ENCODE assay signal across 8 cellular contexts in the genomic region with DNA sequence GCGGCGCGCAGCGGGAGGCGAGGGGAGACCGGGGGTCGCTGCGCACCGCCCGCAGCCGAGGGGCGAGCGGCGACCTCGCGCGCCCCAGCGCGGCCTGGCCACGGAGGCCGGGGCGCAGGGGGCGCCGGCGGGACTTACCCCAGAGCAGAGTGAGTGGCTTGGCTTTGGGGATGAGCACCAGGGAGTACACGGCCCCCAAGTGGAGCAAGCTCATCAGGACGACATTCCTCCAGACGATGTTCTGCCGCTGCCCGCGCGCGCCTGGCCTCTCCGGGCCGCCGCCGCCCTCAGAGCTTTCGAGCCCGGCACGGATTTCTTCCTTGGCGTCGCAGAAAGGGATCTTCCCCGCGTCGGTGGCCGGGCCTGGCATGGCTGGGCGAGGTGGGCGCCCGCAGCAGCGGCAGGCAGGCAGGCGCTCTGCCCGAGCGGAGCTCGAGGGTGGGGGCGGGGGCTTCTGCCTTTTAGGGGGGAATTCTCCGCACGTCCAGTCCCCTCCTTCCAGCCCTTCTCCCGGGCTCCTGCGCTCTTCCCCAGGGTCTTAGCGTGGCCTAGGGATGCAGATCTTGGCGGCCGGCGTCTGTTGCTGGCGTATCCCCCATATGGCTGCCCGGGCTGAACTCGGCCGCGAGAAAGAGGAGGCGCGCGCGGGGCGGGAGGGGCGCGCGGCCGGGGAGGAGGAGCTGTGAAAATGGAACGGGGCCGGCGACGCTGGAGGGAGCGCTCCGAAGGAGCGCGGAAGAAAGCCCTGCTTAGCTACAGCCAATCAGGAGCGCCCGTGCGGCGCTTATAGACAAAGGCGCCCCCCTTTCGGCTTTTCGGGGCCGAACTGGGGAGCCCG. TPM values are rescaled to one million over a fixed set of nuclear protein-coding genes. Genes with fewer than 3 reads are reported as not detected.
DNase-seq lines count a peak whose midpoint lies in the region; ATAC-seq and TF ChIP-seq lines count a peak whose summit lies in the region.

A gene (minus strand): TSS at position 629 of the 838 bp plus-strand sequence. CDS start 259 bp downstream, at position 370.

- H3K27me3 Mint-ChIP-seq in naive B cell, result peaks cover 14 to 50% (median 41%) of the 10 kb centered on the region in 3 donors

- peak within 1 kb of the TSS; percentile 74 to 90 (median 88) for H3K4me3 Mint-ChIP-seq in naive B cell

- no peaks in the 10 kb centered on the region for H3K36me3 Mint-ChIP-seq in naive B cell

- H3K9me3 Mint-ChIP-seq in naive B cell, result peaks cover 0 to 2% (median 0%) of the 10 kb centered on the region in 7 donors

- peaks cover 9 to 16% (median 15%) of the 10 kb centered on the region in 3 donors for H3K4me1 Mint-ChIP-seq in naive B cell

- peak in 13 of 14 donors; percentile 42 to 88 (median 75) for DNase-seq in C1 segment of cervical spinal cord (lab: John Stamatoyannopoulos, UW)
- peak; percentile 75 for DNase-seq in NOMO-1 treated with DMSO at 0.1 percent for 48 hours (lab: John Stamatoyannopoulos, UW; ENCODE audit: unreplicated experiment)
- DNase-seq in activated T-helper 1 cell treated with Interleukin-2 at 50 U/mL for 16 hours (ENCODE audit: low read depth), result peak; percentile 4
- DNase-seq in fibroblast of mammary gland (ENCODE audit: low read depth), result peak; percentile 73
- DNase-seq in naive B cell, result peak; percentile 28
- peak; percentile 65 for DNase-seq in stimulated activated naive CD8-positive, alpha-beta T cell treated with anti-CD3 and anti-CD28 coated beads, Interleukin-15, Interleukin-2, amounts not matched to agents 100 U/mL and 50 U/mL, for 24 hours

- ATAC-seq in GM19324 (IDR thresholded peaks at IDR 0.05; ENCODE audit: low FRiP score, unreplicated experiment), result peak; percentile 95
- peak; percentile 79 for ATAC-seq in HG03378 (IDR thresholded peaks at IDR 0.05; ENCODE audit: unreplicated experiment)
- peak; percentile 63 to 67 for ATAC-seq in naive B cell (ENCODE audit: low read depth in 2 of 2)
- ATAC-seq in stimulated activated naive CD8-positive, alpha-beta T cell treated with anti-CD3 and anti-CD28 coated beads, Interleukin-15, Interleukin-2, amounts not matched to agents 100 U/mL and 50 U/mL, for 24 hours, result peak; percentile 92

- peak within 1 kb of the TSS; percentile 58 for H3K4me3 ChIP-seq in fibroblast of mammary gland (ENCODE audit: control insufficient read depth, low read depth, low read length)

- peak within 1 kb of the TSS in 1 of 6 donors; percentile 9 for H3K27ac Mint-ChIP-seq in naive B cell

- no peak for TF ChIP-seq CTCF in fibroblast of mammary gland (conservative IDR thresholded peaks at IDR 0.05; ENCODE audit: control insufficient read depth, insufficient read depth, low read depth, low read length)

RNA-seq across cellular contexts. Expression of the gene that starts here (rescaled TPM):
- under 1 TPM in 3 of 6 donors, not detected in 3; 0.09 to 0.15 (median 0.10) TPM for polyA plus RNA-seq in naive B cell (ENCODE audit: low read depth in 6 of 6)

Comparison
In these comparisons a context has a peak if more than half of its experiments do, and no peak if none do; other contexts are left out.
1. Peak in every context shown above with its lines: DNase-seq, ATAC-seq and H3K4me3 ChIP-seq.
2. Peak in DNase-seq and ATAC-seq in naive B cell; RNA of the gene not detected or under 1 TPM.
3. DNase-seq: peak in every context shown above with its lines; median percentile 75 in C1 segment of cervical spinal cord; 75 in NOMO-1 treated with DMSO at 0.1 percent for 48 hours; 73 in fibroblast of mammary gland; 65 in stimulated activated naive CD8-positive, alpha-beta T cell treated with anti-CD3 and anti-CD28 coated beads, Interleukin-15, Interleukin-2, amounts not matched to agents 100 U/mL and 50 U/mL, for 24 hours; 28 in naive B cell; 4 in activated T-helper 1 cell treated with Interleukin-2 at 50 U/mL for 16 hours.